9 cellular contexts compared by ENCODE assay signal in the genomic region with DNA sequence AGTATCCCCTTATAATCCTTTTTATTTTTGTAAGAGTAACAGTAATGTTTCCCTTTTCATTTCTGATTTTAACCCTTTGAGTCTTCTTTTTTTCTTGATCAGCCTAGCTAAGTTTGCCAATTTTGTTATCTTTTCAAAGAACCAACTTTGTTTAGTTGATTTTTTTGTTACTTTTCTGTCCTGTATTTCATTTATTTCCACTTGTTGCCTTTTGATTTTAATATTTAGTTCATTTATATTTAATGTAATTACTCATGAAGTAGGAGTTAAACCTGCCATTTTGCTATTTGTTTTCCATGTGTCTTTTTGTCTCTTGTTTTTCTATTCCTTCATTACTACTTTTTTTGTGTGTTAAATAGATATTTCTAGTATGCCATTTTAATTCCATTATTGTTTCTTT.
"Had no signal": no experiment of that assay in that cellular context is flagged by ENCODE, and none has a peak within 500 bp of the region (broad histone marks: within the 10 kb centered on the region; RNA-seq: fewer than 3 reads in every experiment).

No MANE protein-coding gene starts in this region.

- H3K9ac ChIP-seq: GM23248, KMS-11 had no signal

- H2AFZ ChIP-seq: GM23248 had no signal

- ATAC-seq: HCT116 had no signal

- FAIRE-seq: HTR-8/SVneo had no signal

- H3K27ac ChIP-seq: GM23248, KMS-11 had no signal

- DNase-seq: GM23248, GOT3, H7, IMR-90, KBM-7 had no signal

- H3K4me1 ChIP-seq: HAP-1 had no signal

- H3K4me3 ChIP-seq: GM23248, HAP-1 had no signal

- H3K36me3 ChIP-seq: HAP-1 had no signal

- H3K4me2 ChIP-seq: KMS-11 had no signal
